Comparison of ENCODE assay signal across 8 cellular contexts in genomic region chr7:151060416-151061234, GRCh38. TPM values are rescaled to one million over a fixed set of nuclear protein-coding genes. Genes with fewer than 3 reads are reported as not detected.
A peak's percentile ranks its signal among the peaks of the same experiment; 100 is the strongest.
DNase-seq lines count a peak whose midpoint lies in the region; ATAC-seq and TF ChIP-seq lines count a peak whose summit lies in the region.

No MANE protein-coding gene starts in this region.

- peaks cover 24 to 47% (median 36%) of the 10 kb centered on the region in 3 donors for H3K4me1 Mint-ChIP-seq in CD8-positive, alpha-beta memory T cell
- peaks cover 42% of the 10 kb centered on the region for H3K4me1 Mint-ChIP-seq in activated CD8-positive, alpha-beta T cell treated with anti-CD3 and anti-CD28 coated beads, Interleukin-2, amount 10 ng/mL, durations not matched to agents 7 days and 5 days (ENCODE audit: low read depth)
- peaks cover 37% of the 10 kb centered on the region for H3K4me1 Mint-ChIP-seq in progenitor cell of endocrine pancreas (ENCODE audit: low read depth)

- no peaks in the 10 kb centered on the region for H3K9me3 Mint-ChIP-seq in CD8-positive, alpha-beta memory T cell
- H3K9me3 Mint-ChIP-seq in activated CD8-positive, alpha-beta T cell treated with anti-CD3 and anti-CD28 coated beads, Interleukin-2, amount 10 ng/mL, durations not matched to agents 7 days and 5 days (ENCODE audit: insufficient read depth) = no peaks in the 10 kb centered on the region
- H3K9me3 Mint-ChIP-seq in progenitor cell of endocrine pancreas (ENCODE audit: low read depth) = no peaks in the 10 kb centered on the region

- no peak for TF ChIP-seq EP300 in gastroesophageal sphincter (IDR thresholded peaks at IDR 0.05)

- no peaks in the 10 kb centered on the region for H3K27me3 ChIP-seq in CD8-positive, alpha-beta memory T cell (ENCODE audit: insufficient read depth, low read length, poor library complexity, severe bottlenecking)
- H3K27me3 ChIP-seq in gastroesophageal sphincter = no peaks in the 10 kb centered on the region

- H3K9me3 ChIP-seq in CD8-positive, alpha-beta memory T cell (ENCODE audit: low read length) = no peaks in the 10 kb centered on the region
- H3K9me3 ChIP-seq in gastroesophageal sphincter = no peaks in the 10 kb centered on the region

- peaks cover 11% of the 10 kb centered on the region for H3K36me3 ChIP-seq in CD8-positive, alpha-beta memory T cell (ENCODE audit: insufficient read depth, low read length)
- peaks cover 0 to 27% of the 10 kb centered on the region in 2 donors for H3K36me3 ChIP-seq in gastroesophageal sphincter

- no peak for TF ChIP-seq POLR2A in gastroesophageal sphincter (IDR thresholded peaks at IDR 0.05)

- no peak for ATAC-seq in activated CD8-positive, alpha-beta T cell treated with anti-CD3 and anti-CD28 coated beads, Interleukin-2, amount 10 ng/mL, durations not matched to agents 7 days and 5 days
- ATAC-seq in gastroesophageal sphincter (no peak), HG03469 (IDR thresholded peaks at IDR 0.05; ENCODE audit: unreplicated experiment) (no peak), GM18519 (IDR thresholded peaks at IDR 0.05; ENCODE audit: low FRiP score, unreplicated experiment) (no peak)

- H3K27ac Mint-ChIP-seq in CD8-positive, alpha-beta memory T cell = peak overlapping the region in 6 of 8 donors; percentile 52 to 91 (median 73)
- H3K27ac Mint-ChIP-seq in activated CD8-positive, alpha-beta T cell treated with anti-CD3 and anti-CD28 coated beads, Interleukin-2, amount 10 ng/mL, durations not matched to agents 7 days and 5 days = peak overlapping the region; percentile 63
- H3K27ac Mint-ChIP-seq in progenitor cell of endocrine pancreas = peak overlapping the region; percentile 73

- peaks cover 36% of the 10 kb centered on the region for H3K4me1 ChIP-seq in CD8-positive, alpha-beta memory T cell (ENCODE audit: insufficient read depth, low read length)
- H3K4me1 ChIP-seq in gastroesophageal sphincter = peaks cover 6 to 66% (median 40%) of the 10 kb centered on the region in 3 donors

- H3K4me3 ChIP-seq in CD8-positive, alpha-beta memory T cell (ENCODE audit: low read length) = peak overlapping the region; percentile 94
- H3K4me3 ChIP-seq in gastroesophageal sphincter = peak overlapping the region; percentile 89 to 91

- H3K4me3 Mint-ChIP-seq in CD8-positive, alpha-beta memory T cell = peak overlapping the region; percentile 82 to 94 (median 92)
- H3K4me3 Mint-ChIP-seq in activated CD8-positive, alpha-beta T cell treated with anti-CD3 and anti-CD28 coated beads, Interleukin-2, amount 10 ng/mL, durations not matched to agents 7 days and 5 days = peak overlapping the region; percentile 94
- peak overlapping the region; percentile 84 for H3K4me3 Mint-ChIP-seq in progenitor cell of endocrine pancreas (ENCODE audit: low read depth)

- H3K27ac ChIP-seq in CD8-positive, alpha-beta memory T cell (ENCODE audit: low read depth, low read length) = peak overlapping the region; percentile 91
- peak overlapping the region in 3 of 4 donors; percentile 86 to 99 (median 95) for H3K27ac ChIP-seq in gastroesophageal sphincter

- CTCF ChIA-PET in CD8-positive, alpha-beta memory T cell (lab: Charles Lee) = interaction anchor here (1.3 to 3.8 kb wide), 5 partner anchors 13 to 50 kb away, joined by 3 to 19 read pairs (median 5); partner anchors contain the start of gene FASTK
- CTCF ChIA-PET in activated CD8-positive, alpha-beta T cell treated with anti-CD3 and anti-CD28 coated beads, Interleukin-2, amount 10 ng/mL, durations not matched to agents 7 days and 5 days (lab: Charles Lee) = interaction anchor here (0.6 to 1.3 kb wide), 6 partner anchors 17 to 1737 kb away, joined by 3 to 5 read pairs (median 4); partner anchors contain the start of genes ABCB8 and FASTK

- TF ChIP-seq CTCF in gastroesophageal sphincter (IDR thresholded peaks at IDR 0.05) = no peak
- no peak for TF ChIP-seq CTCF in progenitor cell of endocrine pancreas (IDR thresholded peaks at IDR 0.05; ENCODE audit: unreplicated experiment)

- DNase-seq in CD8-positive, alpha-beta memory T cell = peak in 1 of 5 donors; percentile 18
- DNase-seq in HK-2 (ENCODE audit: unreplicated experiment) (peak; percentile 84), progenitor cell of endocrine pancreas (ENCODE audit: low spot score, unreplicated experiment) (no peak), NCI-H187 (lab: John Stamatoyannopoulos, UW) (no peak)
- DNase-seq in activated CD8-positive, alpha-beta T cell treated with anti-CD3 and anti-CD28 coated beads, Interleukin-2, amount 10 ng/mL, durations not matched to agents 7 days and 5 days = no peak

- POLR2A ChIA-PET in CD8-positive, alpha-beta memory T cell (lab: Charles Lee) = interaction anchor here (0.9 kb wide), 1 partner anchor 55 kb away, joined by 3 read pairs; no protein-coding TSS in a partner anchor
- POLR2A ChIA-PET in activated CD8-positive, alpha-beta T cell treated with anti-CD3 and anti-CD28 coated beads, Interleukin-2, amount 10 ng/mL, durations not matched to agents 7 days and 5 days (lab: Charles Lee) = interaction anchor here (0.6 to 2.0 kb wide), 3 partner anchors 13 to 106 kb away, joined by 3 to 6 read pairs (median 5); no protein-coding TSS in a partner anchor

- 0 to 17% methylated on average over 1 to 2 of the region's 21 CpGs for WGBS in gastroesophageal sphincter (ENCODE audit: low coverage in 1 of 2), 2 donors

- no peaks in the 10 kb centered on the region for H3K27me3 Mint-ChIP-seq in CD8-positive, alpha-beta memory T cell
- H3K27me3 Mint-ChIP-seq in activated CD8-positive, alpha-beta T cell treated with anti-CD3 and anti-CD28 coated beads, Interleukin-2, amount 10 ng/mL, durations not matched to agents 7 days and 5 days (ENCODE audit: low read depth) = no peaks in the 10 kb centered on the region
- no peaks in the 10 kb centered on the region for H3K27me3 Mint-ChIP-seq in progenitor cell of endocrine pancreas

- H3K36me3 Mint-ChIP-seq in CD8-positive, alpha-beta memory T cell = peaks cover 0 to 30% (median 0%) of the 10 kb centered on the region in 3 donors
- peaks cover 18% of the 10 kb centered on the region for H3K36me3 Mint-ChIP-seq in activated CD8-positive, alpha-beta T cell treated with anti-CD3 and anti-CD28 coated beads, Interleukin-2, amount 10 ng/mL, durations not matched to agents 7 days and 5 days (ENCODE audit: low read depth)
- peaks cover 3% of the 10 kb centered on the region for H3K36me3 Mint-ChIP-seq in progenitor cell of endocrine pancreas (ENCODE audit: insufficient read depth)

RNA-seq across cellular contexts. Expression of gene SLC4A2, which starts 1.2 kb away (rescaled TPM):
- total RNA-seq in CD8-positive, alpha-beta memory T cell = 100 to 1,000 TPM; 119 to 121 TPM
- 25.5 TPM for polyA plus RNA-seq in CD8-positive, alpha-beta memory T cell
- 100 to 1,000 TPM; 107 to 112 TPM for total RNA-seq in activated CD8-positive, alpha-beta T cell treated with anti-CD3 and anti-CD28 coated beads, Interleukin-2, amount 10 ng/mL, durations not matched to agents 7 days and 5 days
- total RNA-seq in gastroesophageal sphincter = 100 to 1,000 TPM in 2 of 4 donors, 10 to 100 TPM in 2; 77.8 to 152 (median 95.7) TPM
- 208 and 213 TPM in 2 replicates for total RNA-seq in progenitor cell of endocrine pancreas

RNA-seq across cellular contexts. Expression of gene CDK5, which starts 2.9 kb away (rescaled TPM):
- 10 to 100 TPM; 20.5 to 23.2 TPM for total RNA-seq in CD8-positive, alpha-beta memory T cell
- polyA plus RNA-seq in CD8-positive, alpha-beta memory T cell = 14.3 TPM
- total RNA-seq in activated CD8-positive, alpha-beta T cell treated with anti-CD3 and anti-CD28 coated beads, Interleukin-2, amount 10 ng/mL, durations not matched to agents 7 days and 5 days = 10 to 100 TPM; 20.3 to 21.0 TPM
- total RNA-seq in gastroesophageal sphincter (1 to 10 TPM; 3.4 to 8.8 (median 6.4) TPM), progenitor cell of endocrine pancreas (22.6 and 24.9 TPM in 2 replicates)

RNA-seq across cellular contexts. Expression of gene ASIC3, which starts 12.3 kb away (rescaled TPM):
- 1 to 10 TPM; 2.6 to 3.6 TPM for total RNA-seq in CD8-positive, alpha-beta memory T cell
- not detected for polyA plus RNA-seq in CD8-positive, alpha-beta memory T cell
- 1 to 10 TPM; 2.8 to 3.2 TPM for total RNA-seq in activated CD8-positive, alpha-beta T cell treated with anti-CD3 and anti-CD28 coated beads, Interleukin-2, amount 10 ng/mL, durations not matched to agents 7 days and 5 days
- total RNA-seq in gastroesophageal sphincter (1 to 10 TPM in 3 of 4 donors, not detected in 1; 1.7 to 3.1 (median 2.1) TPM), progenitor cell of endocrine pancreas (3.5 and 5.1 TPM in 2 replicates)

RNA-seq across cellular contexts. Expression of gene FASTK, which starts 20.0 kb away (rescaled TPM):
- 10 to 100 TPM; 83.1 to 88.8 TPM for total RNA-seq in CD8-positive, alpha-beta memory T cell
- 52.0 TPM for polyA plus RNA-seq in CD8-positive, alpha-beta memory T cell
- 10 to 100 TPM; 81.8 to 88.1 TPM for total RNA-seq in activated CD8-positive, alpha-beta T cell treated with anti-CD3 and anti-CD28 coated beads, Interleukin-2, amount 10 ng/mL, durations not matched to agents 7 days and 5 days
- 10 to 100 TPM; 51.3 to 82.2 (median 60.8) TPM for total RNA-seq in gastroesophageal sphincter
- 75.0 and 81.9 TPM in 2 replicates for total RNA-seq in progenitor cell of endocrine pancreas

RNA-seq across cellular contexts. Expression of gene TMUB1, which starts 22.7 kb away (rescaled TPM):
- 10 to 100 TPM; 81.7 to 83.5 TPM for total RNA-seq in CD8-positive, alpha-beta memory T cell
- polyA plus RNA-seq in CD8-positive, alpha-beta memory T cell = 69.7 TPM
- 10 to 100 TPM; 76.7 to 82.6 TPM for total RNA-seq in activated CD8-positive, alpha-beta T cell treated with anti-CD3 and anti-CD28 coated beads, Interleukin-2, amount 10 ng/mL, durations not matched to agents 7 days and 5 days
- total RNA-seq in gastroesophageal sphincter (10 to 100 TPM; 38.4 to 57.2 (median 44.7) TPM), progenitor cell of endocrine pancreas (40.4 and 48.6 TPM in 2 replicates)
